In genomic region chr7:154060551-154060950, GRCh38 we compare ENCODE assay signal across 13 cellular contexts. TPM values are rescaled to one million over a fixed set of nuclear protein-coding genes. Genes with fewer than 3 reads are reported as not detected.
"Had no signal": no experiment of that assay in that cellular context is flagged by ENCODE, and none has a peak within 500 bp of the region (broad histone marks: within the 10 kb centered on the region; RNA-seq: fewer than 3 reads in every experiment).

No MANE protein-coding gene starts in this region.

RNA-seq across cellular contexts. Expression of gene DPP6, which starts 8.4 kb away (rescaled TPM):
- total RNA-seq: activated naive CD4-positive, alpha-beta T cell treated with anti-CD3 and anti-CD28 coated beads for 36 hours; activated naive CD4-positive, alpha-beta T cell treated with anti-CD3 and anti-CD28 coated beads, Interleukin-2, amount 50 U/mL, for 72 hours; activated naive CD8-positive, alpha-beta T cell treated with anti-CD3 and anti-CD28 coated beads for 36 hours; activated naive CD8-positive, alpha-beta T cell treated with anti-CD3 and anti-CD28 coated beads, Interleukin-2, amount 10 ng/mL, durations not matched to agents 7 days and 5 days; activated T-cell treated with anti-CD3 and anti-CD28 coated beads, Interleukin-2, amount 50 U/mL, for 4 hours; activated T-cell treated with anti-CD3 and anti-CD28 coated beads, Interleukin-2, amount 50 U/mL, for 72 hours; activated T-helper 1 cell treated with anti-CD3 and anti-CD28 coated beads, Interleukin-12 subunit alpha, Interleukin-12 subunit beta, Interleukin-2, Interleukin-4 antibody, amounts not matched to agents 30 ng/mL and 10 ng/mL and 1 ng/mL, durations not matched to agents 14 hours and 24 hours and 36 hours; activated T-helper 17 cell treated with anti-CD3 and anti-CD28 coated beads, Interleukin-2, amount 50 U/mL, for 72 hours; activated T-helper 2 cell treated with anti-CD3 and anti-CD28 coated beads, Interferon-gamma antibody, Interleukin-2, Interleukin-4, amounts not matched to agents 10 μg/mL and 5 μg/mL and 100 μg/mL, durations not matched to agents 14 hours and 24 hours and 36 hours; ascending aorta; bronchial epithelial cell; cardiac septum; chondrocyte had no signal
